8 cellular contexts compared by ENCODE assay signal in the genomic region with DNA sequence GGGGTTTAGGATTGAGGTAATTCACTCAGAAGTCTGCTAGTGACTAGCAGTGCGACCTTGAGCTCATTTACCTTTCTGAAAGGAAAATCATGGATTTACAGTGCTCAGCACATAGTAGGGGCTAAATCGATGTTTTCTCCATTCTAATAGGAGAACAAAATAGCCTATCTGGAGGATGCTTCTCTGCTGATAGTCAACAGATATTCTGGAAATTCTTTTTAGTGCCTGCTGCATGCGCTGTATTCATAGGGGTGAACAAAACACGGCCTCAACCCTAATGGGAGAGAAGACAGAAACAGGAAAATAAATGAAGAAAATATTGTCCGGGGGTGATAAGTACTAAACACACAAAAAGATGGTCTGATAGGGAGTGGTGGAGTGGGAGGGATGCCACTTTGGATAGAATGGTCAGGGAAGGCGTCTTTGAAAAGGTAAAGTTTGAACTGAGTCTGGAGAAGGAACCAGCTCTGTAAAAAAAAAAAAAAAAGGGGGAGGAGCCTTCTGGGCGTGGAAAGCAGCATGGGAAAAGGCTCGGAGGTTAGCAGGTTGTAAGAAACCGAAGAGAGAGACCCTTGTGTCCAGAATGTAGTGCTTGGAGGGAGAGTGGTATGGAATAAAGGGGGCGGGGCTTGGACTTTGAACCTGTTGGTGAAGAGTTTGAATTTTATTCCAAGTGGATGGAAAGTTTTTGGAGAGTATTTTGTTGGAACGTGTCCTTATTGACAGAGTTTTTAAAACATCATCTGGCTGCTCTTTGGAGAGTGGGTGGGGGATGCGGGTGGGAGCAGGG. TPM values are rescaled to one million over a fixed set of nuclear protein-coding genes. Genes with fewer than 3 reads are reported as not detected.
DNase-seq lines count a peak whose midpoint lies in the region; ATAC-seq and TF ChIP-seq lines count a peak whose summit lies in the region.

No MANE protein-coding gene starts in this region.

- H3K36me3 Mint-ChIP-seq in activated naive CD8-positive, alpha-beta T cell treated with anti-CD3 and anti-CD28 coated beads, Interleukin-2, amount 10 ng/mL, durations not matched to agents 7 days and 5 days: peaks cover 26% of the 10 kb centered on the region

- ATAC-seq in activated naive CD8-positive, alpha-beta T cell treated with anti-CD3 and anti-CD28 coated beads, Interleukin-2, amount 10 ng/mL, durations not matched to agents 7 days and 5 days (ENCODE audit: low read depth): no peak
- ATAC-seq in GM21515 (IDR thresholded peaks at IDR 0.05; ENCODE audit: unreplicated experiment): no peak

- H3K27me3 ChIP-seq in BE2C: no peaks in the 10 kb centered on the region

- POLR2A ChIA-PET in activated naive CD8-positive, alpha-beta T cell treated with anti-CD3 and anti-CD28 coated beads, Interleukin-2, amount 10 ng/mL, durations not matched to agents 7 days and 5 days (lab: Charles Lee): interaction anchor here (0.5 to 2.4 kb wide), 6 partner anchors 9 to 1245 kb away, joined by 3 to 16 read pairs (median 4); partner anchors contain the start of gene EIF2S2

- H3K9me3 Mint-ChIP-seq in activated naive CD8-positive, alpha-beta T cell treated with anti-CD3 and anti-CD28 coated beads, Interleukin-2, amount 10 ng/mL, durations not matched to agents 7 days and 5 days: no peaks in the 10 kb centered on the region

- peak overlapping the region; percentile 94 for H3K27ac Mint-ChIP-seq in activated naive CD8-positive, alpha-beta T cell treated with anti-CD3 and anti-CD28 coated beads, Interleukin-2, amount 10 ng/mL, durations not matched to agents 7 days and 5 days

- DNase-seq in BE2C (no peak), HT-29 (ENCODE audit: low spot score) (peak; percentile 85), islet precursor cell (peak; percentile 61), substantia nigra (lab: John Stamatoyannopoulos, UW) (no peak), pons (ENCODE audit: low spot score) (no peak), SKM-1 (lab: John Stamatoyannopoulos, UW; ENCODE audit: unreplicated experiment) (no peak)
- DNase-seq in activated naive CD8-positive, alpha-beta T cell treated with anti-CD3 and anti-CD28 coated beads, Interleukin-2, amount 10 ng/mL, durations not matched to agents 7 days and 5 days: no peak

- peak overlapping the region; percentile 90 for H3K4me3 ChIP-seq in BE2C (ENCODE audit: low read depth, low read length)

- peak overlapping the region; percentile 66 for H3K27ac ChIP-seq in substantia nigra (ENCODE audit: low read depth, low read length, poor library complexity, severe bottlenecking)

- TF ChIP-seq CTCF in BE2C (IDR thresholded peaks at IDR 0.05; ENCODE audit: low read depth, low read length): no peak

- no peaks in the 10 kb centered on the region for H3K9me3 ChIP-seq in BE2C

- H3K27me3 Mint-ChIP-seq in activated naive CD8-positive, alpha-beta T cell treated with anti-CD3 and anti-CD28 coated beads, Interleukin-2, amount 10 ng/mL, durations not matched to agents 7 days and 5 days: no peaks in the 10 kb centered on the region

- H3K4me1 ChIP-seq in BE2C: no peaks in the 10 kb centered on the region; the same call in 1 of the 2 replicates

- peak overlapping the region; percentile 97 for H3K4me3 Mint-ChIP-seq in activated naive CD8-positive, alpha-beta T cell treated with anti-CD3 and anti-CD28 coated beads, Interleukin-2, amount 10 ng/mL, durations not matched to agents 7 days and 5 days

- H3K4me1 Mint-ChIP-seq in activated naive CD8-positive, alpha-beta T cell treated with anti-CD3 and anti-CD28 coated beads, Interleukin-2, amount 10 ng/mL, durations not matched to agents 7 days and 5 days: peaks cover 32% of the 10 kb centered on the region

- H3K36me3 ChIP-seq in BE2C: no peaks in the 10 kb centered on the region; the same call in 1 of the 2 replicates

RNA-seq across cellular contexts. Expression of gene CHMP4B, which starts 1.7 kb away (rescaled TPM):
- polyA plus RNA-seq in BE2C (2012; ENCODE audit: insufficient read depth, insufficient read length, low read depth): 132 TPM
- total RNA-seq in HT-29 (2014; rRNA removed; shearing (Covaris generic)): 117 and 120 TPM in 2 replicates
- 10 to 100 TPM; 75.7 to 82.8 TPM for total RNA-seq in activated naive CD8-positive, alpha-beta T cell treated with anti-CD3 and anti-CD28 coated beads, Interleukin-2, amount 10 ng/mL, durations not matched to agents 7 days and 5 days

Comparison
In these comparisons a context has a peak if more than half of its experiments do, and no peak if none do; other contexts are left out.
1. DNase-seq: peak in HT-29 (single experiment) and islet precursor cell (single experiment); none in BE2C (single experiment), activated naive CD8-positive, alpha-beta T cell treated with anti-CD3 and anti-CD28 coated beads, Interleukin-2, amount 10 ng/mL, durations not matched to agents 7 days and 5 days (single experiment), substantia nigra (0 of 49), pons (single experiment) and SKM-1 (single experiment).